In the genomic region with DNA sequence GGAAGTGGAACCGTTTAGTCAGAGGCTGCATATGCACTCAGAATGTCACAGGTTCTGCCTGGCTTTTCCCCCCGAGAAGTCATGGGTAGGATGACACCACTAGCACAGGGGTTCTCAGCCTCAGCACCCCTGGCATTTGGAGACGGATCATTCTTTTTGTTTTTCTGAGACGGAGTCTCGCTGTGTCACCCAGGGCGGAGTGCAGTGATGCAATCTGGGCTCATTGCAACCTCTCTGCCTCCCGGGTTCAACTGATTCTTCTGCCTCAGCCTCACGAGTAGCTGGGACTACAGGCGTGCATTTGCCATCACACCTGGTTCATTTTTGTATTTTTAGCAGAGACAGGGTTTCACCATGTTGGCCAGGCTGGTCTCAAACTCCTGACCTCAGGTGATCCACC, we compare ENCODE assay signal across 24 cellular contexts.
"Had no signal": no experiment of that assay in that cellular context is flagged by ENCODE, and none has a peak within 500 bp of the region (broad histone marks: within the 10 kb centered on the region; RNA-seq: fewer than 3 reads in every experiment).

No MANE protein-coding gene starts in this region.

- H3K4me3 Mint-ChIP-seq: activated CD8-positive, alpha-beta T cell treated with anti-CD3 and anti-CD28 coated beads, Interleukin-2, amount 10 ng/mL, durations not matched to agents 7 days and 5 days; activated naive CD4-positive, alpha-beta T cell treated with anti-CD3 and anti-CD28 coated beads, Interleukin-2, amount 50 U/mL, for 24 hours; activated T-helper 1 cell treated with anti-CD3 and anti-CD28 coated beads, Interleukin-12 subunit alpha, Interleukin-12 subunit beta, Interleukin-2, Interleukin-4 antibody, amounts not matched to agents 30 ng/mL and 10 ng/mL and 1 ng/mL, durations not matched to agents 14 hours and 24 hours and 36 hours had no signal

- H3K36me3 ChIP-seq: breast epithelium, MG63 had no signal

- H3K9me3 Mint-ChIP-seq: activated naive CD4-positive, alpha-beta T cell treated with anti-CD3 and anti-CD28 coated beads, Interleukin-2, amount 50 U/mL, for 24 hours; activated T-helper 1 cell treated with anti-CD3 and anti-CD28 coated beads, Interleukin-12 subunit alpha, Interleukin-12 subunit beta, Interleukin-2, Interleukin-4 antibody, amounts not matched to agents 30 ng/mL and 10 ng/mL and 1 ng/mL, durations not matched to agents 14 hours and 24 hours and 36 hours had no signal

- H3K27ac ChIP-seq: breast epithelium, SJCRH30 had no signal

- H3K27ac Mint-ChIP-seq: activated CD8-positive, alpha-beta T cell treated with anti-CD3 and anti-CD28 coated beads, Interleukin-2, amount 10 ng/mL, durations not matched to agents 7 days and 5 days; activated naive CD4-positive, alpha-beta T cell treated with anti-CD3 and anti-CD28 coated beads, Interleukin-2, amount 50 U/mL, for 24 hours; activated T-helper 1 cell treated with anti-CD3 and anti-CD28 coated beads, Interleukin-12 subunit alpha, Interleukin-12 subunit beta, Interleukin-2, Interleukin-4 antibody, amounts not matched to agents 30 ng/mL and 10 ng/mL and 1 ng/mL, durations not matched to agents 14 hours and 24 hours and 36 hours had no signal

- H3K4me3 ChIP-seq: breast epithelium, MG63, SJCRH30 had no signal

- H3K27me3 Mint-ChIP-seq: activated naive CD4-positive, alpha-beta T cell treated with anti-CD3 and anti-CD28 coated beads, Interleukin-2, amount 50 U/mL, for 24 hours had no signal

- H3K9me3 ChIP-seq: breast epithelium, MG63, SJCRH30, SK-N-SH had no signal

- H3K36me3 Mint-ChIP-seq: activated naive CD4-positive, alpha-beta T cell treated with anti-CD3 and anti-CD28 coated beads, Interleukin-2, amount 50 U/mL, for 24 hours had no signal

- DNase-seq: activated CD4-positive, alpha-beta T cell treated with anti-CD3 and anti-CD28 coated beads for 48 hours; activated CD4-positive, alpha-beta T cell treated with anti-CD3 and anti-CD28 coated beads, Interleukin-2, amount 50 U/mL, for 4 hours; activated CD4-positive, CD25-positive, alpha-beta regulatory T cell treated with anti-CD3 and anti-CD28 coated beads, Interleukin-2, amount 50 U/mL, for 72 hours; activated CD8-positive, alpha-beta memory T cell treated with anti-CD3 and anti-CD28 coated beads, Interleukin-2, amount 50 U/mL, for 48 hours; activated CD8-positive, alpha-beta T cell treated with anti-CD3 and anti-CD28 coated beads, Interleukin-2, amount 10 ng/mL, durations not matched to agents 7 days and 5 days; activated effector memory CD4-positive, alpha-beta T cell treated with Interleukin-2 at 50 U/mL for 16 hours; activated naive CD4-positive, alpha-beta T cell; activated T-cell treated with anti-CD3 and anti-CD28 coated beads, Interleukin-2, amount 50 U/mL, for 1 hour; aorta; caudate nucleus; MG63; NCI-H146; NCI-H187 treated with DMSO at 0.1 percent for 48 hours; NCI-H2081 treated with DMSO at 0.1 percent for 48 hours; NCI-H446 treated with DMSO at 0.1 percent for 48 hours; NCI-H524 treated with DMSO at 0.1 percent for 48 hours; NCI-H82; SJCRH30; SK-N-SH; T-helper 1 cell had no signal

- H3K27me3 ChIP-seq: breast epithelium, MG63, SJCRH30 had no signal

- H3K4me2 ChIP-seq: SK-N-SH had no signal

- H3K9ac ChIP-seq: SK-N-SH had no signal

- H3K4me1 ChIP-seq: breast epithelium, SJCRH30 had no signal

- ATAC-seq: activated CD8-positive, alpha-beta T cell treated with anti-CD3 and anti-CD28 coated beads, Interleukin-2, amount 10 ng/mL, durations not matched to agents 7 days and 5 days; Right ventricle myocardium inferior had no signal
